In the genomic region with DNA sequence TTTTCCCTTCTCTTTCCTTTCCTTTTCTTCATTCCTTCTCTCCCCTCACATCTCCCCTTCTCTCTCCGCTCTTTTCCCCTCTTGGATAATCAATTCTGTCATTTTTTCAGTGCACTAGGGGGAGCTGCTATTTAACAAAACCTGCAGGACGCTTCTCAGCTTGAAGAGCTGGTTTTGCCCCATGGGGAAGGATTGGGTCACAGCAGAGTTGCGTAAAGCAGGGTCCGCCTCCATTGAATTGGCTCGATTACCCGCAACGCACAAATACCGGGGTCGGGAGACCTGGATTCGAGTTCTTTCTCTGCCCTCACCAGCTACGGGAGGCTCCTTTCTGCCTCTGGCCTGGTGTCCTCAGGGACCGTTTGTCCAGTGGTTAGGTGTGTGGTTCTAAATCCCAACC, we compare ENCODE assay signal across 9 cellular contexts. TPM values are rescaled to one million over a fixed set of nuclear protein-coding genes. Genes with fewer than 3 reads are reported as not detected.
A peak's percentile ranks its signal among the peaks of the same experiment; 100 is the strongest.
DNase-seq lines count a peak whose midpoint lies in the region; ATAC-seq, FAIRE-seq and TF ChIP-seq lines count a peak whose summit lies in the region.
"Had no signal": no experiment of that assay in that cellular context is flagged by ENCODE, and none has a peak within 500 bp of the region (broad histone marks: within the 10 kb centered on the region; RNA-seq: fewer than 3 reads in every experiment).

No MANE protein-coding gene starts in this region.

- H3K9ac ChIP-seq in Karpas-422 (ENCODE audit: low read length), result no peak overlapping the region

- TF ChIP-seq POLR2A in GM12891 (IDR thresholded peaks at IDR 0.05; ENCODE audit: low read depth, low read length), result no peak

- DNase-seq in AG04449 (ENCODE audit: low read depth, low spot score) (peak; percentile 2), Karpas-422 (peak; percentile 50), SK-N-DZ (ENCODE audit: low spot score) (peak; percentile 70), right cardiac atrium (peak in 1 of 3 donors; percentile 45), GM12891 (ENCODE audit: insufficient read length, low spot score) (no peak), cortex of kidney (lab: John Stamatoyannopoulos, UW) (no peak)
- DNase-seq in stimulated activated CD4-positive, alpha-beta T cell treated with anti-CD3 and anti-CD28 coated beads, Interleukin-15, amount 100 ng/mL, for 24 hours, result no peak
- DNase-seq: activated B cell treated with CpG ODN at 0.5 μM for 24 hours had no signal

- POLR2A ChIA-PET in AG04449 (lab: Yijun Ruan, JAX), result no interaction called here

- H3K4me1 ChIP-seq in Karpas-422 (ENCODE audit: low read length), result no peaks in the 10 kb centered on the region
- peaks cover 6% of the 10 kb centered on the region for H3K4me1 ChIP-seq in right cardiac atrium (ENCODE audit: control insufficient read depth, insufficient read depth, low read length)

- peak; percentile 21 for TF ChIP-seq CTCF in AG04449 (IDR thresholded peaks at IDR 0.05; ENCODE audit: insufficient read depth, low read length, missing control alignments)

- H2AFZ ChIP-seq in Karpas-422 (ENCODE audit: low read length), result no peak overlapping the region

- H3K4me3 ChIP-seq in AG04449 (ENCODE audit: low read depth, low read length) (no peak overlapping the region), Karpas-422 (ENCODE audit: low read length) (no peak overlapping the region), right cardiac atrium (ENCODE audit: low read length) (no peak overlapping the region)

- no peak overlapping the region for H3K4me2 ChIP-seq in Karpas-422 (ENCODE audit: low read depth, low read length, poor library complexity, severe bottlenecking)

- no peaks in the 10 kb centered on the region for H3K27me3 ChIP-seq in Karpas-422 (ENCODE audit: low read length)
- H3K27me3 ChIP-seq in right cardiac atrium (ENCODE audit: control insufficient read depth, insufficient read depth), result no peaks in the 10 kb centered on the region

- WGBS in right cardiac atrium, result 32% methylated on average over 12 of the region's 12 CpGs

- no peaks in the 10 kb centered on the region for H3K79me2 ChIP-seq in Karpas-422 (ENCODE audit: low read length)

- no peaks in the 10 kb centered on the region for H3K9me3 ChIP-seq in Karpas-422 (ENCODE audit: low read length)
- no peaks in the 10 kb centered on the region for H3K9me3 ChIP-seq in right cardiac atrium (ENCODE audit: control insufficient read depth, low read length)

- H4K20me1 ChIP-seq in Karpas-422 (ENCODE audit: insufficient read depth, low read depth, low read length), result no peaks in the 10 kb centered on the region

- FAIRE-seq in GM12891 (lab: Jason Lieb, UNC), result no peak

- H3K36me3 ChIP-seq in Karpas-422 (ENCODE audit: insufficient read depth, low read length), result no peaks in the 10 kb centered on the region

- H3K27ac ChIP-seq in Karpas-422 (ENCODE audit: low read length) (no peak overlapping the region), right cardiac atrium (ENCODE audit: low read length) (no peak overlapping the region)

- CTCF ChIA-PET in AG04449 (lab: Yijun Ruan, JAX), result interaction anchor here (1.1 to 1.7 kb wide), 2 partner anchors 20 to 252 kb away, joined by 4 to 6 read pairs; no protein-coding TSS in a partner anchor

- no peaks in the 10 kb centered on the region for H3K9me2 ChIP-seq in Karpas-422 (replicated peaks; ENCODE audit: insufficient read depth, low read length)

- intact Hi-C loops in right cardiac atrium (cut with DNase I), result loop anchor here in 2 of 4 donors (5.0 to 10.0 kb wide), 2 partner anchors 261 to 264 kb away; no protein-coding TSS in a partner anchor

- ATAC-seq in right cardiac atrium, result peak; percentile 37 to 60
- no peak for ATAC-seq in HG02642 (IDR thresholded peaks at IDR 0.05; ENCODE audit: poor library complexity, unreplicated experiment)

TF ChIP-seq in GM12891, 5 proteins besides CTCF, POLR2A, EP300 and RAD21:
- TF ChIP-seq TAF1 (IDR thresholded peaks at IDR 0.05; ENCODE audit: low read depth, low read length), result no peak
- no peak for TF ChIP-seq SPI1 (IDR thresholded peaks at IDR 0.05; ENCODE audit: low read depth, low read length)
- no peak for TF ChIP-seq POLR2AphosphoS5 (IDR thresholded peaks at IDR 0.05; ENCODE audit: low read depth, low read length)
- TF ChIP-seq POU2F2 (IDR thresholded peaks at IDR 0.05; ENCODE audit: low read depth, low read length), result no peak

RNA-seq across cellular contexts. Expression of a gene that starts 42.1 kb away (rescaled TPM):
- total RNA-seq in Karpas-422 (2014; rRNA removed; shearing (Covaris generic); ENCODE audit: low replicate concordance), result not detected in 2 replicates
- polyA plus RNA-seq in SK-N-DZ (2014; cell fraction: cytosol; rRNA removed), result 280 and 407 TPM in 2 replicates
- 301 and 334 TPM in 2 replicates for polyA plus RNA-seq in SK-N-DZ (2014; cell fraction: nucleus; rRNA removed)
- not detected for total RNA-seq in right cardiac atrium
- polyA plus RNA-seq in right cardiac atrium, result 0.16 TPM
- polyA plus RNA-seq in GM12891 (2012; ENCODE audit: low read depth, missing spikeins), result 0.10 TPM
- total RNA-seq: activated B cell treated with CpG ODN at 0.5 μM for 24 hours had no signal

Comparison
In these comparisons a context has a peak if more than half of its experiments do, and no peak if none do; other contexts are left out.
1. DNase-seq: peak in AG04449 (single experiment), Karpas-422 (single experiment) and SK-N-DZ (single experiment); none in stimulated activated CD4-positive, alpha-beta T cell treated with anti-CD3 and anti-CD28 coated beads, Interleukin-15, amount 100 ng/mL, for 24 hours (single experiment), GM12891 (single experiment) and cortex of kidney (single experiment).